ENCODE assay signal across 11 cellular contexts in the genomic region with DNA sequence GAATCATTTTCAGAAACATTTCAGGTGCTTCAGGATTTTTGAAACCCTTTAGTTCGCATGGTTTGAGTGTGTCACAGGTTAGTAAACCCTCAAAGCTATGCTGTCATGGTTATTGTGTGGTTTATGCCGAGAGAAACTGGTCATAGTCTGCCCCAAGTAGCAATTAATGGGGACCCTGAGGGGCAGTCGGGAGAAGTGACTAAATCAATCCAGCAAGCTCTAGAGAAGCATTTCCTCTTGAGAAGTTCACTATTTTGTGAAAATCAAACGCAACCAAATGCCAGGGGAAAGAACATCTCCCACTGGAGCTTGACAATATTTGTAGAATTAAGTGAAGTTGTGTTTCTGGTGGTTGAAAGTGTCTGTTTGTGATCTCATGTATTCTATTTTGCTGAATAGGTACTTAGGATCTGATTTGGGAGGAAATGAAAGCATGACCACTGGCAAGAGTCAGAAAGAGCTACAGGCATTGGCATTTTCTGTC.
DNase-seq lines count a peak whose midpoint lies in the region; ATAC-seq and TF ChIP-seq lines count a peak whose summit lies in the region.
"Had no signal": no experiment of that assay in that cellular context is flagged by ENCODE, and none has a peak within 500 bp of the region (broad histone marks: within the 10 kb centered on the region; RNA-seq: fewer than 3 reads in every experiment).

No MANE protein-coding gene starts in this region.

- H3K36me3 ChIP-seq in upper lobe of right lung, result no peaks in the 10 kb centered on the region
- H3K36me3 ChIP-seq in mesendoderm (ENCODE audit: control insufficient read depth, insufficient read depth, low read length), result no peaks in the 10 kb centered on the region

- intact Hi-C loops in left ventricle myocardium superior (cut with micrococcal nuclease) (no loop called here), Right ventricle myocardium inferior (cut with DNase I) (loop anchor here (5.0 to 10.0 kb wide), 2 partner anchors 52 to 139 kb away; no protein-coding TSS in a partner anchor), upper lobe of right lung (cut with DNase I) (no loop called here)

- no peak overlapping the region for H2AK5ac ChIP-seq in mesendoderm (ENCODE audit: low read length)

- no peaks in the 10 kb centered on the region for H3K79me1 ChIP-seq in mesendoderm (ENCODE audit: low read length)

- H3K79me2 ChIP-seq in mesendoderm (ENCODE audit: control insufficient read depth, insufficient read depth, low read length), result no peaks in the 10 kb centered on the region

- H3K4me2 ChIP-seq in mesendoderm (ENCODE audit: low read length), result no peak overlapping the region

- no peak overlapping the region for H2BK5ac ChIP-seq in mesendoderm (ENCODE audit: low read length)

- H3K56ac ChIP-seq in mesendoderm (ENCODE audit: low read length), result no peak overlapping the region

- peak overlapping the region; percentile 15 for H3K27ac ChIP-seq in upper lobe of right lung
- H3K27ac ChIP-seq in mesendoderm (ENCODE audit: low read depth, low read length), result no peak overlapping the region

- no peak overlapping the region for H3K4ac ChIP-seq in mesendoderm (ENCODE audit: low read depth, low read length)

- ATAC-seq in left ventricle myocardium superior, result peak; percentile 19
- no peak for ATAC-seq in Right ventricle myocardium inferior
- peak; percentile 51 for ATAC-seq in HG02870 (IDR thresholded peaks at IDR 0.05; ENCODE audit: unreplicated experiment)
- ATAC-seq in upper lobe of right lung, result no peak
- ATAC-seq: right cardiac atrium had no signal

- H4K8ac ChIP-seq in mesendoderm (ENCODE audit: low read depth, low read length), result no peak overlapping the region

- WGBS in mesendoderm (ENCODE audit: extremely low coverage, insufficient coverage, low lambda C conversion rate), result no CpG with 5 or more reads among the region's 4 CpGs

- H3K9me3 ChIP-seq in upper lobe of right lung, result no peaks in the 10 kb centered on the region

- H3K4me3 ChIP-seq in upper lobe of right lung, result no peak overlapping the region
- H3K4me3 ChIP-seq in mesendoderm (ENCODE audit: low read length), result no peak overlapping the region

- no peak overlapping the region for H2BK15ac ChIP-seq in mesendoderm (replicated peaks; ENCODE audit: low read depth)

- DNase-seq in left ventricle myocardium superior (no peak), Right ventricle myocardium inferior (ENCODE audit: missing footprints) (no peak), MV-4-11 (lab: John Stamatoyannopoulos, UW) (peak; percentile 32), upper lobe of right lung (no peak), NCI-H748 treated with DMSO at 0.1 percent for 48 hours (lab: John Stamatoyannopoulos, UW) (no peak), AG20443 (ENCODE audit: low spot score) (no peak), mesendoderm (no peak)
- DNase-seq: NCI-H1417, right cardiac atrium, SW 1271 had no signal

- TF ChIP-seq CTCF in upper lobe of right lung (IDR thresholded peaks at IDR 0.05), result no peak

- H3K27me3 ChIP-seq in upper lobe of right lung, result no peaks in the 10 kb centered on the region
- no peaks in the 10 kb centered on the region for H3K27me3 ChIP-seq in mesendoderm (ENCODE audit: insufficient read depth, low read length, poor library complexity)

- no peak overlapping the region for H4K5ac ChIP-seq in mesendoderm (ENCODE audit: low read length)

- no peak overlapping the region for H3K9ac ChIP-seq in mesendoderm (ENCODE audit: low read length)

- H3K18ac ChIP-seq in mesendoderm (ENCODE audit: low read length), result no peak overlapping the region

- H3K4me1 ChIP-seq in upper lobe of right lung (peaks cover 12% of the 10 kb centered on the region), mesendoderm (ENCODE audit: control insufficient read depth, low read depth, low read length) (no peaks in the 10 kb centered on the region)

- no peak overlapping the region for H3K23ac ChIP-seq in mesendoderm (ENCODE audit: low read length)

- H2BK120ac ChIP-seq in mesendoderm (ENCODE audit: low read depth, low read length), result no peak overlapping the region

Comparison
In these comparisons a context has a peak if more than half of its experiments do, and no peak if none do; other contexts are left out.
1. ATAC-seq: peak in left ventricle myocardium superior (single experiment) and HG02870 (single experiment); none in Right ventricle myocardium inferior (single experiment) and upper lobe of right lung (single experiment).